Comparison of ENCODE assay signal across 9 cellular contexts in genomic region chr6:27836080-27836782, GRCh38.
DNase-seq lines count a peak whose midpoint lies in the region; TF ChIP-seq lines count a peak whose summit lies in the region.
"Had no signal": no experiment of that assay in that cellular context is flagged by ENCODE, and none has a peak within 500 bp of the region (broad histone marks: within the 10 kb centered on the region; RNA-seq: fewer than 3 reads in every experiment).

No MANE protein-coding gene starts in this region.

- peak overlapping the region; percentile 99 for H3K27ac ChIP-seq in CD8-positive, alpha-beta memory T cell (ENCODE audit: low read depth, low read length)
- H3K27ac ChIP-seq in osteoblast (ENCODE audit: low read depth, low read length) = peak overlapping the region; percentile 100

- CTCF ChIA-PET in CD8-positive, alpha-beta memory T cell (lab: Charles Lee) = interaction anchor here (1.0 to 7.9 kb wide), 10 partner anchors 13 to 84 kb away, joined by 3 to 168 read pairs (median 18); a partner anchor contains a TSS

- DNase-seq in CD8-positive, alpha-beta memory T cell = no peak
- DNase-seq in NCI-H146 (lab: John Stamatoyannopoulos, UW) = peak; percentile 24
- peak; percentile 22 for DNase-seq in osteoblast (ENCODE audit: insufficient read length, low spot score, missing footprints)
- no peak for DNase-seq in NK-92 treated with Interleukin-12 subunit alpha and Interleukin-12 subunit beta, amount 100 ng/mL, for 24 hours (lab: John Stamatoyannopoulos, UW)
- no peak for DNase-seq in NCI-H226
- DNase-seq in glutamatergic neuron = no peak
- no peak for DNase-seq in retina

- no peak overlapping the region for H3K4me3 Mint-ChIP-seq in CD8-positive, alpha-beta memory T cell
- no peak overlapping the region for H3K4me3 Mint-ChIP-seq in glutamatergic neuron (ENCODE audit: unreplicated experiment)
- H3K4me3 Mint-ChIP-seq: activated naive CD8-positive, alpha-beta T cell had no signal

- no peak overlapping the region for H2AFZ ChIP-seq in osteoblast (ENCODE audit: low read length)

- no peak overlapping the region for H3K27ac Mint-ChIP-seq in CD8-positive, alpha-beta memory T cell
- H3K27ac Mint-ChIP-seq in glutamatergic neuron (ENCODE audit: unreplicated experiment) = no peak overlapping the region
- H3K27ac Mint-ChIP-seq: activated naive CD8-positive, alpha-beta T cell had no signal

- H3K36me3 ChIP-seq in CD8-positive, alpha-beta memory T cell (ENCODE audit: insufficient read depth, low read length) = no peaks in the 10 kb centered on the region
- no peaks in the 10 kb centered on the region for H3K36me3 ChIP-seq in endocrine pancreas (ENCODE audit: control insufficient read depth, insufficient read depth, low read length)
- peaks cover 6% of the 10 kb centered on the region for H3K36me3 ChIP-seq in osteoblast (ENCODE audit: insufficient read depth, low read length)

- H3K79me2 ChIP-seq in osteoblast (ENCODE audit: insufficient read depth, low read length) = peaks cover 28% of the 10 kb centered on the region

- peaks cover 0 to 2% (median 0%) of the 10 kb centered on the region in 5 donors for H3K9me3 Mint-ChIP-seq in CD8-positive, alpha-beta memory T cell
- peaks cover 12% of the 10 kb centered on the region for H3K9me3 Mint-ChIP-seq in glutamatergic neuron (ENCODE audit: unreplicated experiment)

- peak overlapping the region; percentile 94 for H3K4me2 ChIP-seq in osteoblast (ENCODE audit: insufficient read depth, low read length)

- peak overlapping the region; percentile 71 for H3K4me3 ChIP-seq in CD8-positive, alpha-beta memory T cell (ENCODE audit: low read length)
- H3K4me3 ChIP-seq in endocrine pancreas (ENCODE audit: control insufficient read depth, insufficient read depth, low read length) (peak overlapping the region; percentile 92), osteoblast (ENCODE audit: insufficient read depth, low read length) (peak overlapping the region; percentile 83)

- peaks cover 18 to 26% (median 25%) of the 10 kb centered on the region in 3 donors for H3K4me1 Mint-ChIP-seq in CD8-positive, alpha-beta memory T cell
- peaks cover 17% of the 10 kb centered on the region for H3K4me1 Mint-ChIP-seq in glutamatergic neuron (ENCODE audit: low read depth, unreplicated experiment)

- peaks cover 9% of the 10 kb centered on the region in 2 donors for H3K27me3 Mint-ChIP-seq in CD8-positive, alpha-beta memory T cell
- H3K27me3 Mint-ChIP-seq in glutamatergic neuron (ENCODE audit: unreplicated experiment) = peaks cover 8% of the 10 kb centered on the region
- H3K27me3 Mint-ChIP-seq: activated naive CD8-positive, alpha-beta T cell had no signal

- TF ChIP-seq CTCF in osteoblast (IDR thresholded peaks at IDR 0.05; ENCODE audit: extremely low read depth, low read depth, low read length) = no peak
- no peak for TF ChIP-seq CTCF in glutamatergic neuron (IDR thresholded peaks at IDR 0.05; ENCODE audit: partially characterized antibody, unreplicated experiment)

- H3K36me3 Mint-ChIP-seq in CD8-positive, alpha-beta memory T cell = peaks cover 0 to 3% (median 1%) of the 10 kb centered on the region in 3 donors
- no peaks in the 10 kb centered on the region for H3K36me3 Mint-ChIP-seq in glutamatergic neuron (ENCODE audit: unreplicated experiment)

- H3K9me3 ChIP-seq in CD8-positive, alpha-beta memory T cell (ENCODE audit: low read length) = no peaks in the 10 kb centered on the region
- H3K9me3 ChIP-seq in endocrine pancreas (ENCODE audit: control insufficient read depth, low read length) (no peaks in the 10 kb centered on the region), osteoblast (ENCODE audit: low read depth, low read length) (no peaks in the 10 kb centered on the region)

- peak overlapping the region; percentile 22 for H3K9ac ChIP-seq in endocrine pancreas (ENCODE audit: control insufficient read depth, insufficient read depth, low read length)

- H3K4me1 ChIP-seq in CD8-positive, alpha-beta memory T cell (ENCODE audit: insufficient read depth, low read length) = peaks cover 30% of the 10 kb centered on the region
- H3K4me1 ChIP-seq in endocrine pancreas (ENCODE audit: control insufficient read depth, insufficient read depth, low read length) (no peaks in the 10 kb centered on the region), osteoblast (ENCODE audit: insufficient read depth, low read length) (peaks cover 15% of the 10 kb centered on the region)

- POLR2A ChIA-PET in CD8-positive, alpha-beta memory T cell (lab: Charles Lee) = interaction anchor here (0.5 to 6.6 kb wide), 17 partner anchors 12 to 1810 kb away, joined by 3 to 245 read pairs (median 26); a partner anchor contains a TSS

- no peaks in the 10 kb centered on the region for H3K27me3 ChIP-seq in CD8-positive, alpha-beta memory T cell (ENCODE audit: insufficient read depth, low read length, poor library complexity, severe bottlenecking)
- H3K27me3 ChIP-seq in endocrine pancreas (ENCODE audit: control insufficient read depth, insufficient read depth, low read length) (no peaks in the 10 kb centered on the region), osteoblast (ENCODE audit: insufficient read depth, low read length) (no peaks in the 10 kb centered on the region)

- H4K20me1 ChIP-seq in osteoblast (ENCODE audit: insufficient read depth, low read length) = no peaks in the 10 kb centered on the region

Comparison
In these comparisons a context has a peak if more than half of its experiments do, and no peak if none do; other contexts are left out.
1. DNase-seq: peak in NCI-H146 (single experiment) and osteoblast (single experiment); none in CD8-positive, alpha-beta memory T cell (0 of 5), NK-92 treated with Interleukin-12 subunit alpha and Interleukin-12 subunit beta, amount 100 ng/mL, for 24 hours (single experiment), NCI-H226 (single experiment), glutamatergic neuron (single experiment) and retina (single experiment).
2. Peak in every context shown above with its lines, with median percentiles within 50 percentile points of each other: H3K4me3 ChIP-seq.